In the genomic region with DNA sequence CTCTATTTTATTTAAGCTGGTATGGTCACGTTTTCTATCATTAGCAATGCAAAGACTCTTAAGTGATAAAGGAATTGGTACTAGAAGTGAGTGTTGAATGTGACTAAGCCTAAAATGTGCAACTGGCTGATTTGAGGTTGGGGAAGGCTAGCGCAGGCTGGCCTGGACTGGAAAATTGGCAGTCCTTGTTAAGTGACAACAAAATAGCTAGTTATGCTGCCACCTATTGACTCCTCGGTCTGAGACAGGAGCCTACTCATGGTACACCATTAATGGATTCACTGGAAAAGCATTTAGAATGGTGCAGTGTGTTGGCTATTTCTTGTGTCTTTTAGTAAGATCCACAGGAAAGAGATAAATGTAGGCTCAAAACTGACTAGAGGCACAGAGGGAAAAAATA, we compare ENCODE assay signal across 8 cellular contexts. TPM values are rescaled to one million over a fixed set of nuclear protein-coding genes. Genes with fewer than 3 reads are reported as not detected.
DNase-seq lines count a peak whose midpoint lies in the region; ATAC-seq and TF ChIP-seq lines count a peak whose summit lies in the region.

No MANE protein-coding gene starts in this region.

- H3K4me3 ChIP-seq in hepatocyte, result no peak overlapping the region

- peak; percentile 43 for ATAC-seq in HG03280 (IDR thresholded peaks at IDR 0.05; ENCODE audit: unreplicated experiment)

- peaks cover 5% of the 10 kb centered on the region for H3K4me1 ChIP-seq in hepatocyte (ENCODE audit: insufficient read depth)

- H3K27ac ChIP-seq in RWPE1, result no peak overlapping the region
- H3K27ac ChIP-seq in hepatocyte, result no peak overlapping the region

- H3K79me2 ChIP-seq in hepatocyte, result no peaks in the 10 kb centered on the region

- no peak overlapping the region for H3K4me2 ChIP-seq in hepatocyte

- no peaks in the 10 kb centered on the region for H3K36me3 ChIP-seq in hepatocyte (replicated peaks; ENCODE audit: insufficient read depth, low read depth)

- 71% methylated on average over 3 of the region's 3 CpGs for WGBS in hepatocyte (ENCODE audit: low lambda C conversion rate, missing lambda C conversion rate)

- peak; percentile 81 for DNase-seq in activated effector memory CD4-positive, alpha-beta T cell treated with anti-CD3 and anti-CD28 coated beads, Interleukin-2, amount 50 U/mL, for 16 hours
- DNase-seq in activated effector memory CD4-positive, alpha-beta T cell treated with Interleukin-2 at 50 U/mL for 16 hours, result no peak
- no peak for DNase-seq in RWPE1 (ENCODE audit: low spot score)
- DNase-seq in anterior cingulate cortex (lab: John Stamatoyannopoulos, UW), result peak in 38 of 58 donors; percentile 8 to 83 (median 42)
- DNase-seq in hepatocyte (ENCODE audit: low spot score), result no peak
- peak; percentile 39 for DNase-seq in stimulated activated CD4-positive, alpha-beta T cell treated with anti-CD3 and anti-CD28 coated beads, Interleukin-4, amount 100 ng/mL, for 1 hour
- no peak for DNase-seq in SKM-1 (lab: John Stamatoyannopoulos, UW; ENCODE audit: unreplicated experiment)

- POLR2A ChIA-PET in RWPE1 (lab: Yijun Ruan, JAX; ENCODE audit: low non-redundant PET), result no interaction called here

- no peaks in the 10 kb centered on the region for H3K9me2 ChIP-seq in hepatocyte (replicated peaks; ENCODE audit: insufficient read depth)

- H3K9me3 ChIP-seq in hepatocyte (ENCODE audit: low read depth), result no peaks in the 10 kb centered on the region

- H3K27me3 ChIP-seq in hepatocyte, result no peaks in the 10 kb centered on the region

- TF ChIP-seq CTCF in RWPE1 (conservative IDR thresholded peaks at IDR 0.05; ENCODE audit: low read depth) (peak; percentile 34; the same call in 1 of the 2 replicates), hepatocyte (IDR thresholded peaks at IDR 0.05; ENCODE audit: poor library complexity) (peak; percentile 43)

- H4K20me1 ChIP-seq in hepatocyte (ENCODE audit: insufficient read depth, poor library complexity, severe bottlenecking), result no peaks in the 10 kb centered on the region

- H2AFZ ChIP-seq in hepatocyte, result no peak overlapping the region

- CTCF ChIA-PET in RWPE1 (lab: Yijun Ruan, JAX), result interaction anchor here (0.6 kb wide), 1 partner anchor 8 kb away, joined by 3 read pairs; no protein-coding TSS in a partner anchor

RNA-seq across cellular contexts. Expression of a gene that starts 5.7 kb away (rescaled TPM):
- total RNA-seq in hepatocyte, result 20.1 and 22.0 TPM in 2 replicates
- 32.3 and 32.7 TPM in 2 replicates for polyA plus RNA-seq in hepatocyte

Comparison
In these comparisons a context has a peak if more than half of its experiments do, and no peak if none do; other contexts are left out.
1. DNase-seq: peak in activated effector memory CD4-positive, alpha-beta T cell treated with anti-CD3 and anti-CD28 coated beads, Interleukin-2, amount 50 U/mL, for 16 hours (single experiment), anterior cingulate cortex (38 of 58) and stimulated activated CD4-positive, alpha-beta T cell treated with anti-CD3 and anti-CD28 coated beads, Interleukin-4, amount 100 ng/mL, for 1 hour (single experiment); none in activated effector memory CD4-positive, alpha-beta T cell treated with Interleukin-2 at 50 U/mL for 16 hours (single experiment), RWPE1 (single experiment), hepatocyte (single experiment) and SKM-1 (single experiment).